1 cellular context compared by ENCODE assay signal in the genomic region with DNA sequence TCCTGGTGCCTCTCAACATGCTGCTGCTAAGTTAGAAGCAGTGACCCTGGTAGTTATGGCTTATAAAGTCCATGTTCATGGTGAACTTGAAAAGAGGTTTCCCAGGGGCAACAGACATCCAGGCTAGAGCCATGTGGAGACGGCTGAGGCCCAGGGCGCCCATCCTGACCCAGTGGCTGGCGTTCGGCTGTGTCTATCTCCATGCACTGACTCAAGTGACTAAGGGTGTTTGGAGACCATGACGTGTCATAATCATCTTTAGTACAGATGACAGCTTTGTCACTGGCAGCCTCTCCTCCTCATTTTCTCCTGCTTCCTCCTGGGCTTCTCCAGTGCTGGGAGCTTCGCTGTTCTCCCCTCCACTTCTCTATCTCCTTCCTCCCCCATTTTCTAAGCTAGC.
TF ChIP-seq lines count a peak whose summit lies in the region.

No MANE protein-coding gene starts in this region.

TF ChIP-seq in HepG2, 621 proteins besides CTCF, POLR2A, EP300 and RAD21 (continued from another document):
- TF ChIP-seq, protein P1, sequence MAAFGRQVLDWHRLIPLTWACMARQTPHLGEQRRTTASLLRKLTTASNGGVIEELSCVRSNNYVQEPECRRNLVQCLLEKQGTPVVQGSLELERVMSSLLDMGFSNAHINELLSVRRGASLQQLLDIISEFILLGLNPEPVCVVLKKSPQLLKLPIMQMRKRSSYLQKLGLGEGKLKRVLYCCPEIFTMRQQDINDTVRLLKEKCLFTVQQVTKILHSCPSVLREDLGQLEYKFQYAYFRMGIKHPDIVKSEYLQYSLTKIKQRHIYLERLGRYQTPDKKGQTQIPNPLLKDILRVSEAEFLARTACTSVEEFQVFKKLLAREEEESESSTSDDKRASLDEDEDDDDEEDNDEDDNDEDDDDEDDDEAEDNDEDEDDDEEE (CRISPR knock-in tag; IDR thresholded peaks at IDR 0.05) = no peak
- TF ChIP-seq KDM5A (IDR thresholded peaks at IDR 0.05; ENCODE audit: borderline replicate concordance, low read length) (no peak), CREB1 (IDR thresholded peaks at IDR 0.05) (peak; percentile 52), CREB1 (CRISPR knock-in tag; IDR thresholded peaks at IDR 0.05) (no peak), YEATS2 (CRISPR knock-in tag; IDR thresholded peaks at IDR 0.05; ENCODE audit: borderline replicate concordance) (no peak)
